In the genomic region with DNA sequence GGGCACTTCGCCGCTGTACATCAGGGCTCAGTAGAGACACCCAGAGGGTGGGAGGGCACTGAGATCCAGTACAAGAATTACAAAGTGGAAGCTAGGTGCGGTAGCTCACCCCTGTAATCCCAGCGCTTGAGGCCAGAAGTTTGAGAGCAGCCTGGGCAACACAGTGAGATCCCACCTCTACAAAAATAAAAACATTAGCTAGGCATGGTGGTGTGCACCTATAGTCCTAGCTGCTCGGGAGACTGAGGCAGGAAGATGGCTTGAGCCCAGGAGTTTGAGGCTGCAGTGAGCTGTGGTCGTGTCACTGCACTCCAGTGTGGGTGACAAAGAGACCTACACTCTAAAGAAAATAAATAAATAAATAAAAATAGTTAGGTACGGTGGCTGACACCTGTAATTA, we compare ENCODE assay signal across 19 cellular contexts.
DNase-seq lines count a peak whose midpoint lies in the region; ATAC-seq, FAIRE-seq and TF ChIP-seq lines count a peak whose summit lies in the region.
"Had no signal": no experiment of that assay in that cellular context is flagged by ENCODE, and none has a peak within 500 bp of the region (broad histone marks: within the 10 kb centered on the region; RNA-seq: fewer than 3 reads in every experiment).

No MANE protein-coding gene starts in this region.

- peaks cover 0 to under 1% of the 10 kb centered on the region in 2 donors for H3K4me1 ChIP-seq in kidney (ENCODE audit: control insufficient read depth in 1 of 2, insufficient read depth in 1 of 2, low read depth in 1 of 2, low read length in 2 of 2)
- H3K4me1 ChIP-seq: Caco-2 had no signal

- peaks cover 23% of the 10 kb centered on the region for H3K36me3 Mint-ChIP-seq in natural killer cell treated with Interleukin-12 subunit alpha and Interleukin-12 subunit beta and Interleukin-15 and Interleukin-18, amount 100 ng/mL, for 72 hours
- peaks cover 15% of the 10 kb centered on the region for H3K36me3 Mint-ChIP-seq in natural killer cell
- H3K36me3 Mint-ChIP-seq in activated T-helper 1 cell treated with anti-CD3 and anti-CD28 coated beads, Interleukin-12 subunit alpha, Interleukin-12 subunit beta, Interleukin-2, Interleukin-4 antibody, amounts not matched to agents 30 ng/mL and 10 ng/mL and 1 ng/mL, durations not matched to agents 14 hours and 24 hours and 36 hours (ENCODE audit: low read depth), result peaks cover 14% of the 10 kb centered on the region

- no peaks in the 10 kb centered on the region for H3K9me3 ChIP-seq in kidney (ENCODE audit: control insufficient read depth in 1 of 2, low read length in 2 of 2)
- H3K9me3 ChIP-seq: Caco-2, HAP-1 had no signal

- FAIRE-seq in kidney (lab: Jason Lieb, UNC), result no peak
- FAIRE-seq: D721Med, G401.6, GM12891, GM19239 had no signal

- TF ChIP-seq CTCF in natural killer cell (IDR thresholded peaks at IDR 0.05), result no peak
- TF ChIP-seq CTCF in kidney (IDR thresholded peaks at IDR 0.05; ENCODE audit: borderline replicate concordance, extremely low read depth, insufficient read depth), result no peak

- H3K9ac ChIP-seq in kidney (ENCODE audit: low read length in 2 of 2), result no peak overlapping the region
- H3K9ac ChIP-seq: GM23248 had no signal

- no peak overlapping the region for H3K4me3 Mint-ChIP-seq in natural killer cell treated with Interleukin-12 subunit alpha and Interleukin-12 subunit beta and Interleukin-15 and Interleukin-18, amount 100 ng/mL, for 72 hours
- no peak overlapping the region for H3K4me3 Mint-ChIP-seq in natural killer cell
- H3K4me3 Mint-ChIP-seq in activated T-helper 1 cell treated with anti-CD3 and anti-CD28 coated beads, Interleukin-12 subunit alpha, Interleukin-12 subunit beta, Interleukin-2, Interleukin-4 antibody, amounts not matched to agents 30 ng/mL and 10 ng/mL and 1 ng/mL, durations not matched to agents 14 hours and 24 hours and 36 hours, result no peak overlapping the region
- H3K4me3 Mint-ChIP-seq: B cell; CD4-positive, CD25-positive, alpha-beta regulatory T cell; CD8-positive, alpha-beta memory T cell had no signal

- no peak for ATAC-seq in natural killer cell treated with Interleukin-12 subunit alpha and Interleukin-12 subunit beta and Interleukin-15 and Interleukin-18, amount 100 ng/mL, for 72 hours
- no peak for ATAC-seq in natural killer cell

- intact Hi-C loops in natural killer cell (cut with micrococcal nuclease), result no loop called here
- intact Hi-C loops in kidney (cut with DNase I), result no loop called here
- intact Hi-C loops in activated T-helper 1 cell treated with anti-CD3 and anti-CD28 coated beads, Interleukin-12 subunit alpha, Interleukin-12 subunit beta, Interleukin-2, Interleukin-4 antibody, amounts not matched to agents 30 ng/mL and 10 ng/mL and 1 ng/mL, durations not matched to agents 14 hours and 24 hours and 36 hours (cut with micrococcal nuclease), result no loop called here

- peaks cover 0 to 25% of the 10 kb centered on the region in 2 donors for H3K4me1 Mint-ChIP-seq in natural killer cell treated with Interleukin-12 subunit alpha and Interleukin-12 subunit beta and Interleukin-15 and Interleukin-18, amount 100 ng/mL, for 72 hours (ENCODE audit: low read depth in 2 of 2)
- H3K4me1 Mint-ChIP-seq in natural killer cell, result peaks cover 14 to 26% of the 10 kb centered on the region in 2 donors
- H3K4me1 Mint-ChIP-seq in activated T-helper 1 cell treated with anti-CD3 and anti-CD28 coated beads, Interleukin-12 subunit alpha, Interleukin-12 subunit beta, Interleukin-2, Interleukin-4 antibody, amounts not matched to agents 30 ng/mL and 10 ng/mL and 1 ng/mL, durations not matched to agents 14 hours and 24 hours and 36 hours (ENCODE audit: low read depth), result no peaks in the 10 kb centered on the region
- H3K4me1 Mint-ChIP-seq: B cell; CD4-positive, CD25-positive, alpha-beta regulatory T cell had no signal

- no peak overlapping the region for H3K4me3 ChIP-seq in kidney (ENCODE audit: low read length in 2 of 2)
- H3K4me3 ChIP-seq: GM23248, HAP-1 had no signal

- no peaks in the 10 kb centered on the region for H3K27me3 Mint-ChIP-seq in natural killer cell treated with Interleukin-12 subunit alpha and Interleukin-12 subunit beta and Interleukin-15 and Interleukin-18, amount 100 ng/mL, for 72 hours
- H3K27me3 Mint-ChIP-seq in natural killer cell (ENCODE audit: low read depth in 2 of 2), result no peaks in the 10 kb centered on the region
- no peaks in the 10 kb centered on the region for H3K27me3 Mint-ChIP-seq in activated T-helper 1 cell treated with anti-CD3 and anti-CD28 coated beads, Interleukin-12 subunit alpha, Interleukin-12 subunit beta, Interleukin-2, Interleukin-4 antibody, amounts not matched to agents 30 ng/mL and 10 ng/mL and 1 ng/mL, durations not matched to agents 14 hours and 24 hours and 36 hours (ENCODE audit: insufficient read depth)
- H3K27me3 Mint-ChIP-seq: B cell; CD4-positive, CD25-positive, alpha-beta regulatory T cell; CD8-positive, alpha-beta memory T cell had no signal

- peaks cover 26 to 54% of the 10 kb centered on the region in 2 donors for H3K36me3 ChIP-seq in kidney (ENCODE audit: control insufficient read depth in 1 of 2, insufficient read depth in 2 of 2, low read length in 2 of 2)

- peak; percentile 15 for DNase-seq in natural killer cell treated with Interleukin-12 subunit alpha and Interleukin-12 subunit beta and Interleukin-15 and Interleukin-18, amount 100 ng/mL, for 72 hours (ENCODE audit: low spot score)
- no peak for DNase-seq in natural killer cell
- DNase-seq in kidney, result peak; percentile 16
- DNase-seq in stimulated activated CD8-positive, alpha-beta memory T cell treated with anti-CD3 and anti-CD28 coated beads, Interleukin-4, amount 100 ng/mL, for 48 hours, result peak; percentile 5
- DNase-seq in ureter (ENCODE audit: low spot score), result no peak
- DNase-seq in activated T-helper 1 cell treated with anti-CD3 and anti-CD28 coated beads, Interleukin-12 subunit alpha, Interleukin-12 subunit beta, Interleukin-2, Interleukin-4 antibody, amounts not matched to agents 30 ng/mL and 10 ng/mL and 1 ng/mL, durations not matched to agents 14 hours and 24 hours and 36 hours (ENCODE audit: low spot score), result no peak
- no peak for DNase-seq in T1000 (lab: John Stamatoyannopoulos, UW)
- DNase-seq: C1 segment of cervical spinal cord; Caco-2; CD4-positive, CD25-positive, alpha-beta regulatory T cell; CD8-positive, alpha-beta memory T cell; GM23248 had no signal

- no peaks in the 10 kb centered on the region for H3K9me3 Mint-ChIP-seq in natural killer cell treated with Interleukin-12 subunit alpha and Interleukin-12 subunit beta and Interleukin-15 and Interleukin-18, amount 100 ng/mL, for 72 hours
- no peaks in the 10 kb centered on the region for H3K9me3 Mint-ChIP-seq in natural killer cell
- no peaks in the 10 kb centered on the region for H3K9me3 Mint-ChIP-seq in activated T-helper 1 cell treated with anti-CD3 and anti-CD28 coated beads, Interleukin-12 subunit alpha, Interleukin-12 subunit beta, Interleukin-2, Interleukin-4 antibody, amounts not matched to agents 30 ng/mL and 10 ng/mL and 1 ng/mL, durations not matched to agents 14 hours and 24 hours and 36 hours
- H3K9me3 Mint-ChIP-seq: CD4-positive, CD25-positive, alpha-beta regulatory T cell; CD8-positive, alpha-beta memory T cell had no signal

- no peak overlapping the region for H3K27ac Mint-ChIP-seq in natural killer cell treated with Interleukin-12 subunit alpha and Interleukin-12 subunit beta and Interleukin-15 and Interleukin-18, amount 100 ng/mL, for 72 hours
- H3K27ac Mint-ChIP-seq in natural killer cell, result no peak overlapping the region
- no peak overlapping the region for H3K27ac Mint-ChIP-seq in activated T-helper 1 cell treated with anti-CD3 and anti-CD28 coated beads, Interleukin-12 subunit alpha, Interleukin-12 subunit beta, Interleukin-2, Interleukin-4 antibody, amounts not matched to agents 30 ng/mL and 10 ng/mL and 1 ng/mL, durations not matched to agents 14 hours and 24 hours and 36 hours
- H3K27ac Mint-ChIP-seq: B cell; CD4-positive, CD25-positive, alpha-beta regulatory T cell; CD8-positive, alpha-beta memory T cell had no signal

- H3K27ac ChIP-seq in kidney (ENCODE audit: low read depth in 2 of 2, low read length in 2 of 2), result no peak overlapping the region
- H3K27ac ChIP-seq: GM23248, HL-60 had no signal

Comparison
In these comparisons a context has a peak if more than half of its experiments do, and no peak if none do; other contexts are left out.
1. DNase-seq: peak in natural killer cell treated with Interleukin-12 subunit alpha and Interleukin-12 subunit beta and Interleukin-15 and Interleukin-18, amount 100 ng/mL, for 72 hours (single experiment), kidney (single experiment) and stimulated activated CD8-positive, alpha-beta memory T cell treated with anti-CD3 and anti-CD28 coated beads, Interleukin-4, amount 100 ng/mL, for 48 hours (single experiment); none in natural killer cell (single experiment), ureter (single experiment), activated T-helper 1 cell treated with anti-CD3 and anti-CD28 coated beads, Interleukin-12 subunit alpha, Interleukin-12 subunit beta, Interleukin-2, Interleukin-4 antibody, amounts not matched to agents 30 ng/mL and 10 ng/mL and 1 ng/mL, durations not matched to agents 14 hours and 24 hours and 36 hours (single experiment) and T1000 (single experiment).